ENCODE assay signal across 20 cellular contexts in the genomic region with DNA sequence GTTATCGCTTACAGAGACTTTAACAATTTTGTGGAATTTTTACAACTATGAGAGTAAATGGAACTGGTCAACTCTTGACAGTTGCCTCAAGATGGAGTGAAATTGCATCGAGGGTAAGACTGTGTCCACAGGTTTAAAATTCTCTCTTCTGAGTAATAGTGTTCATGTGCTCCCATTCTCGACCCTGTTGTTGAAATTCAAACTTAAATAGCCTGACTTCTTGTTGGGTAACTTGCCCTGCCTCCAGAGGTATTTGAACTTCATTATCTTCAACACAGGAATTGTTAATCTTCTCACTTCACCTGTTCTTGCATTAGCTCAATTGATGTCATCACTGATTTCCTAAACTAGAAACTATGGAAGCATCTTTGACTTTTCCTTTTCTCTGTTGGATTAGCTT.
DNase-seq lines count a peak whose midpoint lies in the region; ATAC-seq and TF ChIP-seq lines count a peak whose summit lies in the region.
"Had no signal": no experiment of that assay in that cellular context is flagged by ENCODE, and none has a peak within 500 bp of the region (broad histone marks: within the 10 kb centered on the region; RNA-seq: fewer than 3 reads in every experiment).

No MANE protein-coding gene starts in this region.

- H3K9me3 ChIP-seq in BLaER1 (no peaks in the 10 kb centered on the region), HUES6 (ENCODE audit: control insufficient read depth, insufficient read depth, low read depth, low read length) (no peaks in the 10 kb centered on the region), duodenal mucosa (ENCODE audit: control insufficient read depth in 1 of 2, low read length in 2 of 2) (no peaks in the 10 kb centered on the region), neural progenitor cell (ENCODE audit: low read depth) (no peaks in the 10 kb centered on the region)
- H3K9me3 ChIP-seq: ascending aorta, testis had no signal

- peaks cover 4% of the 10 kb centered on the region for H3F3A ChIP-seq in neural progenitor cell (ENCODE audit: low read depth)

- H3K4me3 Mint-ChIP-seq in neural progenitor cell: no peak overlapping the region
- H3K4me3 Mint-ChIP-seq: activated naive CD4-positive, alpha-beta T cell treated with anti-CD3 and anti-CD28 coated beads, Interleukin-2, amount 10 ng/mL, durations not matched to agents 7 days and 5 days; stimulated activated effector memory CD8-positive, alpha-beta T cell treated with anti-CD3 and anti-CD28 coated beads, Interleukin-12 subunit alpha, Interleukin-12 subunit beta, amount 100 ng/mL, for 72 hours had no signal

- no peak overlapping the region for H2AFZ ChIP-seq in neural progenitor cell (replicated peaks)
- H2AFZ ChIP-seq: PC-9 had no signal

- ATAC-seq in HG03565 (IDR thresholded peaks at IDR 0.05; ENCODE audit: unreplicated experiment): no peak
- ATAC-seq: activated T-cell treated with anti-CD3 and anti-CD28 coated beads, Interleukin-2, amount 50 U/mL, for 4 hours; CD8-positive, alpha-beta T cell; effector memory CD8-positive, alpha-beta T cell; natural killer cell; stimulated activated effector memory CD8-positive, alpha-beta T cell treated with anti-CD3 and anti-CD28 coated beads, Interleukin-12 subunit alpha, Interleukin-12 subunit beta, amount 100 ng/mL, for 72 hours had no signal

- peaks cover 6% of the 10 kb centered on the region for H3K4me1 Mint-ChIP-seq in neural progenitor cell

- H4K20me1 ChIP-seq in BLaER1 (peaks cover 52% of the 10 kb centered on the region), neural progenitor cell (ENCODE audit: low read depth) (peaks cover 30% of the 10 kb centered on the region)

- H3K27ac ChIP-seq in BLaER1 (no peak overlapping the region), HUES6 (ENCODE audit: low read depth, low read length) (no peak overlapping the region), duodenal mucosa (ENCODE audit: low read depth, low read length) (no peak overlapping the region), neural progenitor cell (no peak overlapping the region)
- H3K27ac ChIP-seq: ascending aorta, PC-9, testis had no signal

- no peak overlapping the region for H3K9ac ChIP-seq in BLaER1
- H3K9ac ChIP-seq in HUES6 (ENCODE audit: low read length): no peak overlapping the region
- no peak overlapping the region for H3K9ac ChIP-seq in duodenal mucosa (ENCODE audit: low read depth in 1 of 2, low read length in 2 of 2)
- peak overlapping the region; percentile 30 for H3K9ac ChIP-seq in neural progenitor cell

- peaks cover 1% of the 10 kb centered on the region for H3K36me3 Mint-ChIP-seq in neural progenitor cell
- H3K36me3 Mint-ChIP-seq: natural killer cell had no signal

- no peak overlapping the region for H3K27ac Mint-ChIP-seq in neural progenitor cell
- H3K27ac Mint-ChIP-seq: activated naive CD4-positive, alpha-beta T cell treated with anti-CD3 and anti-CD28 coated beads, Interleukin-2, amount 10 ng/mL, durations not matched to agents 7 days and 5 days; CD8-positive, alpha-beta T cell; effector memory CD8-positive, alpha-beta T cell; natural killer cell; stimulated activated effector memory CD8-positive, alpha-beta T cell treated with anti-CD3 and anti-CD28 coated beads, Interleukin-12 subunit alpha, Interleukin-12 subunit beta, amount 100 ng/mL, for 72 hours had no signal

- H3K4me2 ChIP-seq in BLaER1: peak overlapping the region; percentile 95
- peak overlapping the region; percentile 95 for H3K4me2 ChIP-seq in neural progenitor cell
- H3K4me2 ChIP-seq: PC-9 had no signal

- peaks cover 29% of the 10 kb centered on the region for H3K79me2 ChIP-seq in neural progenitor cell (ENCODE audit: low read depth)

- DNase-seq in neural progenitor cell (ENCODE audit: low spot score) (no peak), dermis blood vessel endothelial cell (no peak), occipital lobe (lab: John Stamatoyannopoulos, UW) (no peak), RPMI8226 (no peak)
- DNase-seq: activated CD4-positive, CD25-positive, alpha-beta regulatory T cell; activated naive CD4-positive, alpha-beta T cell treated with anti-CD3 and anti-CD28 coated beads, Interleukin-2, amount 10 ng/mL, durations not matched to agents 7 days and 5 days; activated T-cell treated with anti-CD3 and anti-CD28 coated beads, Interleukin-2, amount 50 U/mL, for 4 hours; CD8-positive, alpha-beta T cell; effector memory CD8-positive, alpha-beta T cell; mesendoderm; natural killer cell; NCI-H748 treated with DMSO at 0.1 percent for 48 hours; PC-9; testis had no signal

- TF ChIP-seq CTCF in neural progenitor cell (IDR thresholded peaks at IDR 0.05): no peak

- H3K36me3 ChIP-seq in BLaER1 (peaks cover 6% of the 10 kb centered on the region), HUES6 (ENCODE audit: control insufficient read depth, insufficient read depth, low read length) (no peaks in the 10 kb centered on the region), duodenal mucosa (ENCODE audit: control insufficient read depth in 1 of 2, insufficient read depth in 2 of 2, low read length in 2 of 2) (peaks cover 0 to 3% of the 10 kb centered on the region in 2 donors), neural progenitor cell (no peaks in the 10 kb centered on the region)

- H3K4me1 ChIP-seq in BLaER1 (peaks cover 52% of the 10 kb centered on the region), HUES6 (ENCODE audit: control insufficient read depth, insufficient read depth, low read length) (peaks cover 19% of the 10 kb centered on the region; the same call in 1 of the 2 replicates), duodenal mucosa (ENCODE audit: control insufficient read depth in 1 of 2, insufficient read depth in 2 of 2, low read length in 2 of 2) (peaks cover 51 to 52% of the 10 kb centered on the region in 2 donors), neural progenitor cell (peaks cover 26% of the 10 kb centered on the region)

- no peaks in the 10 kb centered on the region for H3K9me3 Mint-ChIP-seq in neural progenitor cell
- H3K9me3 Mint-ChIP-seq: activated naive CD4-positive, alpha-beta T cell treated with anti-CD3 and anti-CD28 coated beads, Interleukin-2, amount 10 ng/mL, durations not matched to agents 7 days and 5 days; activated T-cell treated with anti-CD3 and anti-CD28 coated beads, Interleukin-2, amount 50 U/mL, for 4 hours; CD8-positive, alpha-beta T cell; effector memory CD8-positive, alpha-beta T cell; natural killer cell; stimulated activated effector memory CD8-positive, alpha-beta T cell treated with anti-CD3 and anti-CD28 coated beads, Interleukin-12 subunit alpha, Interleukin-12 subunit beta, amount 100 ng/mL, for 72 hours had no signal

- no peak overlapping the region for H3K4me3 ChIP-seq in BLaER1
- peak overlapping the region; percentile 14; the same call in 1 of the 2 replicates for H3K4me3 ChIP-seq in HUES6 (ENCODE audit: low read depth, low read length)
- peak overlapping the region; percentile 8 to 16 for H3K4me3 ChIP-seq in duodenal mucosa (ENCODE audit: low read depth in 1 of 2, low read length in 2 of 2)
- peak overlapping the region; percentile 14 for H3K4me3 ChIP-seq in neural progenitor cell
- H3K4me3 ChIP-seq: PC-9, testis had no signal

- H3K27me3 Mint-ChIP-seq in neural progenitor cell (ENCODE audit: insufficient read depth, low read depth): no peaks in the 10 kb centered on the region
- H3K27me3 Mint-ChIP-seq: activated naive CD4-positive, alpha-beta T cell treated with anti-CD3 and anti-CD28 coated beads, Interleukin-2, amount 10 ng/mL, durations not matched to agents 7 days and 5 days; effector memory CD8-positive, alpha-beta T cell had no signal

- no peaks in the 10 kb centered on the region for H3K27me3 ChIP-seq in BLaER1
- H3K27me3 ChIP-seq in HUES6 (ENCODE audit: control insufficient read depth, insufficient read depth, low read length): no peaks in the 10 kb centered on the region
- no peaks in the 10 kb centered on the region for H3K27me3 ChIP-seq in duodenal mucosa (ENCODE audit: control insufficient read depth in 1 of 2, insufficient read depth in 2 of 2, low read length in 2 of 2)
- no peaks in the 10 kb centered on the region for H3K27me3 ChIP-seq in neural progenitor cell
- H3K27me3 ChIP-seq: ascending aorta, testis had no signal
